14 cellular contexts compared by ENCODE assay signal in the genomic region with DNA sequence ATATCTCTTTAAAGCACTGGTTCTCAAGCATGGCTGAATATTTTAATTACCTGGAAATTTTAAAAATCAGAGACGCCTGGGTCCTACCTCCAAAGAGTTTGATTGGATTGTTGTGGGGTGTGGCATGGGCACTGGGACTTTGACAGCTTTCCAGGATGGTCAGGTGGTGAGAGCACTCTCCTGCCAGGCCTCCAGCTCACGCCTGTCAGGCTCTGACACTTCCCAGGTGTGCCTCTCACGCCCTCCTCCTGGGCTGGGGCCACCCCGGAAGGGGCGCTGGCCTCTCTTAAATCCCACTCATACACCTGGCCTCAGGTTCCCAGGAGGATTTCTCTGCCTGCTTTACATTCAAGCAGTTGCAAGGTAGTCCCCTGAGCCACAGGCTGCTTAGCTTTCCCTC. TPM values are rescaled to one million over a fixed set of nuclear protein-coding genes. Genes with fewer than 3 reads are reported as not detected.
A peak's percentile ranks its signal among the peaks of the same experiment; 100 is the strongest.
DNase-seq lines count a peak whose midpoint lies in the region; ATAC-seq and TF ChIP-seq lines count a peak whose summit lies in the region.
"Had no signal": no experiment of that assay in that cellular context is flagged by ENCODE, and none has a peak within 500 bp of the region (broad histone marks: within the 10 kb centered on the region; RNA-seq: fewer than 3 reads in every experiment).

No MANE protein-coding gene starts in this region.

- H3K79me2 ChIP-seq in smooth muscle cell (ENCODE audit: low read depth) = no peaks in the 10 kb centered on the region

- WGBS in smooth muscle cell (ENCODE audit: low lambda C conversion rate) = 57% methylated on average over 5 of the region's 5 CpGs

- DNase-seq in cerebellar cortex (ENCODE audit: low spot score) (peak; percentile 10), left colon (no peak), smooth muscle cell (lab: John Stamatoyannopoulos, UW; ENCODE audit: unreplicated experiment) (no peak), SIG-M5 (lab: John Stamatoyannopoulos, UW) (no peak)
- no peak for DNase-seq in activated naive CD4-positive, alpha-beta T cell treated with anti-CD3 and anti-CD28 coated beads, Interleukin-2, amount 50 U/mL, for 16 hours
- DNase-seq: activated CD4-positive, alpha-beta T cell treated with anti-CD3 and anti-CD28 coated beads, Interleukin-2, amount 50 U/mL, for 1 hour; activated naive CD4-positive, alpha-beta T cell; GDM1; NCI-H1417 treated with DMSO at 0.1 percent for 48 hours; T-cell had no signal

- ATAC-seq in left colon (peak; percentile 87), HG03039 (IDR thresholded peaks at IDR 0.05; ENCODE audit: unreplicated experiment) (no peak), GM21723 (IDR thresholded peaks at IDR 0.05; ENCODE audit: unreplicated experiment) (no peak)
- ATAC-seq: T-cell had no signal

- H3K27me3 ChIP-seq in HUES6 (ENCODE audit: control insufficient read depth, insufficient read depth, low read length) = no peaks in the 10 kb centered on the region
- H3K27me3 ChIP-seq in smooth muscle cell (ENCODE audit: low read depth) = no peaks in the 10 kb centered on the region

- peak overlapping the region; percentile 73 for H3K4me2 ChIP-seq in smooth muscle cell

- H3K9ac ChIP-seq in HUES6 (ENCODE audit: low read length) (peak overlapping the region; percentile 39), smooth muscle cell (ENCODE audit: low read depth) (no peak overlapping the region)

- no peak for TF ChIP-seq CTCF in smooth muscle cell (IDR thresholded peaks at IDR 0.05; ENCODE audit: borderline replicate concordance, insufficient read depth, poor library complexity, severe bottlenecking)

- H3K4me1 ChIP-seq in HUES6 (ENCODE audit: control insufficient read depth, insufficient read depth, low read length) = peaks cover 50% of the 10 kb centered on the region
- peaks cover 26% of the 10 kb centered on the region for H3K4me1 ChIP-seq in smooth muscle cell (ENCODE audit: low read depth)

- H3K9me3 ChIP-seq in HUES6 (ENCODE audit: control insufficient read depth, insufficient read depth, low read depth, low read length) (no peaks in the 10 kb centered on the region), smooth muscle cell (replicated peaks; ENCODE audit: low read depth) (no peaks in the 10 kb centered on the region)
- H3K9me3 ChIP-seq: prostate gland had no signal

- H3K36me3 ChIP-seq in HUES6 (ENCODE audit: control insufficient read depth, insufficient read depth, low read length) = no peaks in the 10 kb centered on the region
- H3K36me3 ChIP-seq in smooth muscle cell (ENCODE audit: low read depth) = no peaks in the 10 kb centered on the region
- H3K36me3 ChIP-seq: prostate gland had no signal

- H3K4me3 ChIP-seq in HUES6 (ENCODE audit: low read depth, low read length) (no peak overlapping the region), smooth muscle cell (no peak overlapping the region)
- H3K4me3 ChIP-seq: prostate gland had no signal

- peaks cover 34% of the 10 kb centered on the region for H3F3A ChIP-seq in smooth muscle cell (ENCODE audit: low read depth)

- H4K20me1 ChIP-seq in smooth muscle cell (ENCODE audit: low read depth) = no peaks in the 10 kb centered on the region

- intact Hi-C loops in left colon (cut with DNase I, micrococcal nuclease) = no loop called here

- H3K27ac ChIP-seq in HUES6 (ENCODE audit: low read depth, low read length) (peak overlapping the region; percentile 7; the same call in 1 of the 2 replicates), smooth muscle cell (ENCODE audit: low read depth) (peak overlapping the region; percentile 94)
- H3K27ac ChIP-seq: prostate gland had no signal

- no peak overlapping the region for H2AFZ ChIP-seq in smooth muscle cell (ENCODE audit: low read depth)

RNA-seq across cellular contexts. Expression of gene AMOTL2, which starts 48.5 kb away (rescaled TPM):
- total RNA-seq in left colon = 10 to 100 TPM; 17.6 to 18.7 TPM
- total RNA-seq in smooth muscle cell = 103 and 114 TPM in 2 replicates
- polyA plus RNA-seq in smooth muscle cell = 92.1 and 109 TPM in 2 replicates
